1 cellular context compared by ENCODE assay signal in the genomic region with DNA sequence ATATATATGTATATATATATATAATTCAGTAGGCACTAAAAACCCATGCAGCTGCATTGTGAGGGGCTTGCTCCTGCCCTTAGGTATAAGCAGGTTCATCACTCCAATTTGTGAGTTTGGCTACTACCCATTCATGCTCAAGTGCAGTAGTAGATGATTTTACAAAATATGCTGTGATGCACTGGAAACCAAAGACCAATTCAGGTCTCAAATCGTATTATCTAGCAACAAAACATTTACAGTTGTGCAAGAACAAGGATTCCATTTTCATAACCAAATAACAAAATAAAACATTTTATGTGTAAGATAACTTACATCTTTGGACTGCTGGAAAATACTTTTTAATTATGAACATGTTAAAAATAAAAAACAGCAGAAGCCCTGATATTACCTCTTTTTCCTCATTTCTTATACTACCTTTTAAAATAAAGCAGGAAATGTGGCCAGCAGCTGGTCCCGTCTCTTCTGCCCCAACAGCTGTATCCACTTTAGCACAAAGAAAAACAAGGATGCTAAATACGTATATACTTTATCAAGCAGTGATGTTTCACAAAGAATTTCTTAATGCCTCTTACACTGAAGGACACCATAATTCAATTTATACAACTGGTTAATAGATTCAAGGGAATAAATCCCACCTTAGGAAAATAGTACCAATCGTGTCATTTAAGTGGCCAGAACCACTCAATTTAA.
TF ChIP-seq lines count a peak whose summit lies in the region.

No MANE protein-coding gene starts in this region.

TF ChIP-seq in K562, 482 proteins besides CTCF, POLR2A, EP300 and RAD21:
- TF ChIP-seq ZNF24 (IDR thresholded peaks at IDR 0.05) (no peak), CEBPB (tag; IDR thresholded peaks at IDR 0.05) (peak; percentile 35)
